Comparison of ENCODE assay signal across 22 cellular contexts in genomic region chr1:213067366-213067765, GRCh38. TPM values are rescaled to one million over a fixed set of nuclear protein-coding genes. Genes with fewer than 3 reads are reported as not detected.
A peak's percentile ranks its signal among the peaks of the same experiment; 100 is the strongest.
DNase-seq lines count a peak whose midpoint lies in the region; ATAC-seq and TF ChIP-seq lines count a peak whose summit lies in the region.
"Had no signal": no experiment of that assay in that cellular context is flagged by ENCODE, and none has a peak within 500 bp of the region (broad histone marks: within the 10 kb centered on the region; RNA-seq: fewer than 3 reads in every experiment).

No MANE protein-coding gene starts in this region.

- intact Hi-C loops in OCI-LY7 (cut with micrococcal nuclease; ENCODE audit: unreplicated experiment): no loop called here

- H2BK12ac ChIP-seq in mesenchymal stem cell (ENCODE audit: low read length in 2 of 2): no peak overlapping the region

- H3K79me1 ChIP-seq in mesenchymal stem cell (replicated peaks; ENCODE audit: low read length, poor library complexity, severe bottlenecking): peaks cover 8% of the 10 kb centered on the region

- H2BK5ac ChIP-seq in mesenchymal stem cell (ENCODE audit: low read depth, low read length, poor library complexity, severe bottlenecking): no peak overlapping the region

- H4K8ac ChIP-seq in mesenchymal stem cell (ENCODE audit: low read length): no peak overlapping the region

- H3K79me2 ChIP-seq in GM23248 (ENCODE audit: insufficient read depth) (peaks cover 97% of the 10 kb centered on the region), OCI-LY7 (ENCODE audit: insufficient read depth, low read depth, low read length) (no peaks in the 10 kb centered on the region)

- H4K20me1 ChIP-seq in GM23248 (ENCODE audit: insufficient read depth): no peaks in the 10 kb centered on the region
- H4K20me1 ChIP-seq in OCI-LY7 (ENCODE audit: insufficient read depth, low read length): no peaks in the 10 kb centered on the region

- H2AK5ac ChIP-seq in mesenchymal stem cell (ENCODE audit: low read length, severe bottlenecking): no peak overlapping the region

- in situ Hi-C loops in GM23248 (cut with MboI): no loop called here

- peaks cover 14% of the 10 kb centered on the region for H3K36me3 Mint-ChIP-seq in T-cell
- H3K36me3 Mint-ChIP-seq: CD4-positive, alpha-beta memory T cell had no signal

- no peak overlapping the region for H3K27ac Mint-ChIP-seq in T-cell
- H3K27ac Mint-ChIP-seq: CD4-positive, alpha-beta memory T cell had no signal

- H3K4ac ChIP-seq in mesenchymal stem cell (ENCODE audit: low read depth in 1 of 2, low read length in 2 of 2): no peak overlapping the region

- H3K27ac ChIP-seq in GM23248: no peak overlapping the region
- no peak overlapping the region for H3K27ac ChIP-seq in mesenchymal stem cell (ENCODE audit: low read length, poor library complexity, severe bottlenecking)
- H3K27ac ChIP-seq in OCI-LY7 (ENCODE audit: low read depth, low read length, poor library complexity, severe bottlenecking): no peak overlapping the region
- H3K27ac ChIP-seq: BLaER1 treated with 17β-estradiol and CSF1 and Interleukin-3, amounts not matched to agents 10 nM and 100 nM had no signal

- H2AFZ ChIP-seq in GM23248 (no peak overlapping the region), mesenchymal stem cell (ENCODE audit: low read depth, low read length) (no peak overlapping the region), OCI-LY7 (ENCODE audit: low read length) (no peak overlapping the region)

- peaks cover 13% of the 10 kb centered on the region; the same call in 1 of the 2 replicates for H3F3A ChIP-seq in GM23248 (ENCODE audit: insufficient read depth)

- H3K9me2 ChIP-seq in GM23248 (ENCODE audit: insufficient read depth) (no peaks in the 10 kb centered on the region), OCI-LY7 (ENCODE audit: insufficient read depth, low read length) (no peaks in the 10 kb centered on the region)
- H3K9me2 ChIP-seq: SK-N-SH had no signal

- H3K4me2 ChIP-seq in GM23248 (ENCODE audit: unreplicated experiment) (no peak overlapping the region), mesenchymal stem cell (ENCODE audit: low read length, poor library complexity, severe bottlenecking) (no peak overlapping the region), OCI-LY7 (ENCODE audit: low read length) (no peak overlapping the region)
- H3K4me2 ChIP-seq: BLaER1 treated with 17β-estradiol and CSF1 and Interleukin-3, amounts not matched to agents 10 nM and 100 nM; SK-N-SH had no signal

- no peak overlapping the region for H3K4me3 ChIP-seq in GM23248
- no peak overlapping the region for H3K4me3 ChIP-seq in fibroblast of pulmonary artery (replicated peaks; ENCODE audit: low read depth, low read length)
- H3K4me3 ChIP-seq in mesenchymal stem cell (ENCODE audit: insufficient read depth in 1 of 2, low read depth in 1 of 2, low read length in 2 of 2): no peak overlapping the region
- no peak overlapping the region for H3K4me3 ChIP-seq in OCI-LY7 (ENCODE audit: low read depth, low read length, poor library complexity, severe bottlenecking)
- H3K4me3 ChIP-seq: BLaER1 treated with 17β-estradiol and CSF1 and Interleukin-3, amounts not matched to agents 10 nM and 100 nM had no signal

- peaks cover 10% of the 10 kb centered on the region for H3K4me1 ChIP-seq in GM23248 (ENCODE audit: insufficient read depth)
- no peaks in the 10 kb centered on the region for H3K4me1 ChIP-seq in mesenchymal stem cell (ENCODE audit: control insufficient read depth, insufficient read depth, low read depth, low read length)
- H3K4me1 ChIP-seq in OCI-LY7 (ENCODE audit: insufficient read depth, low read length, poor library complexity, severe bottlenecking): peaks cover 5% of the 10 kb centered on the region

- WGBS in GM23248 (ENCODE audit: low coverage in 1 of 2, low lambda C conversion rate in 2 of 2, missing lambda C conversion rate in 2 of 2), 2 experiments: 55 to 58% methylated on average over 1 of the region's 1 CpG
- WGBS in mesenchymal stem cell: 100% methylated on average over 1 of the region's 1 CpG

- H3K36me3 ChIP-seq in GM23248 (ENCODE audit: low read depth) (no peaks in the 10 kb centered on the region), mesenchymal stem cell (ENCODE audit: control insufficient read depth in 1 of 2, insufficient read depth in 2 of 2, low read depth in 1 of 2, low read length in 2 of 2) (no peaks in the 10 kb centered on the region), OCI-LY7 (ENCODE audit: insufficient read depth, low read length) (no peaks in the 10 kb centered on the region)

- TF ChIP-seq CTCF in fibroblast of pulmonary artery (IDR thresholded peaks at IDR 0.05; ENCODE audit: low read length, missing control alignments): no peak
- no peak for TF ChIP-seq CTCF in OCI-LY7 (conservative IDR thresholded peaks at IDR 0.05; ENCODE audit: low read length)

- H2BK15ac ChIP-seq in mesenchymal stem cell (ENCODE audit: low read depth, poor library complexity, severe bottlenecking): no peak overlapping the region

- DNase-seq in GM23248: peak; percentile 34
- peak; percentile 55 for DNase-seq in OCI-M1 (lab: John Stamatoyannopoulos, UW)
- DNase-seq in fibroblast of pulmonary artery (ENCODE audit: low read depth): peak; percentile 23
- DNase-seq in mesenchymal stem cell: peak; percentile 10
- DNase-seq in T-cell: no peak
- no peak for DNase-seq in OCI-LY7 (ENCODE audit: low spot score)
- no peak for DNase-seq in activated naive CD4-positive, alpha-beta T cell treated with Interleukin-2 at 50 U/mL for 16 hours
- no peak for DNase-seq in activated CD4-positive, CD25-positive, alpha-beta regulatory T cell (lab: John Stamatoyannopoulos, UW)
- DNase-seq: Caco-2; CD4-positive, alpha-beta memory T cell; GF-D8; Karpas-422; NCI-H1092 treated with DMSO at 0.1 percent for 48 hours; NCI-H1436 treated with DMSO at 0.1 percent for 48 hours; NCI-H187 treated with DMSO at 0.1 percent for 48 hours; NCI-H446 treated with DMSO at 0.1 percent for 48 hours; NCI-H526; NCI-H82; PC-3; SK-N-SH; SW 1271 had no signal

- H3K9me3 Mint-ChIP-seq in T-cell: no peaks in the 10 kb centered on the region
- H3K9me3 Mint-ChIP-seq: CD4-positive, alpha-beta memory T cell had no signal

- POLR2A ChIA-PET in T-cell (lab: Charles Lee) (no interaction called here), OCI-LY7 (lab: Charles Lee) (interaction anchor here (0.6 to 1.2 kb wide), 2 partner anchors 13 to 27 kb away, joined by 4 to 7 read pairs; no protein-coding TSS in a partner anchor)

- no peaks in the 10 kb centered on the region for H3K27me3 Mint-ChIP-seq in T-cell
- H3K27me3 Mint-ChIP-seq: CD4-positive, alpha-beta memory T cell had no signal

- H3K27me3 ChIP-seq in GM23248 (replicated peaks; ENCODE audit: insufficient read depth): no peaks in the 10 kb centered on the region
- no peaks in the 10 kb centered on the region for H3K27me3 ChIP-seq in mesenchymal stem cell (ENCODE audit: control insufficient read depth in 1 of 2, insufficient read depth in 1 of 2, low read length in 2 of 2)
- H3K27me3 ChIP-seq: BLaER1 treated with 17β-estradiol and CSF1 and Interleukin-3, amounts not matched to agents 10 nM and 100 nM had no signal

- H3K4me1 Mint-ChIP-seq in T-cell: peaks cover 5 to 22% (median 12%) of the 10 kb centered on the region in 3 donors

- no peaks in the 10 kb centered on the region for H3K9me3 ChIP-seq in GM23248 (ENCODE audit: low read depth)
- no peaks in the 10 kb centered on the region for H3K9me3 ChIP-seq in mesenchymal stem cell (ENCODE audit: control insufficient read depth, low read length)
- H3K9me3 ChIP-seq in OCI-LY7 (ENCODE audit: low read length): no peaks in the 10 kb centered on the region
- H3K9me3 ChIP-seq: BLaER1 treated with 17β-estradiol and CSF1 and Interleukin-3, amounts not matched to agents 10 nM and 100 nM; Caco-2; SK-N-SH had no signal

- no peak overlapping the region for H2BK120ac ChIP-seq in mesenchymal stem cell (ENCODE audit: low read depth, low read length)

- H3K9ac ChIP-seq in GM23248 (no peak overlapping the region), mesenchymal stem cell (ENCODE audit: low read length) (no peak overlapping the region)
- H3K9ac ChIP-seq: BLaER1 treated with 17β-estradiol and CSF1 and Interleukin-3, amounts not matched to agents 10 nM and 100 nM; SK-N-SH had no signal

- no peak overlapping the region for H3K4me3 Mint-ChIP-seq in T-cell
- H3K4me3 Mint-ChIP-seq: CD4-positive, alpha-beta memory T cell had no signal

- CTCF ChIA-PET in T-cell (lab: Charles Lee): no interaction called here
- CTCF ChIA-PET in OCI-LY7 (lab: Charles Lee; ENCODE audit: unreplicated experiment): no interaction called here

- no peak for ATAC-seq in T-cell (replicated peaks in 1 of 4)
- ATAC-seq: PC-3 had no signal

- no peak overlapping the region for H3K18ac ChIP-seq in mesenchymal stem cell (ENCODE audit: low read depth in 1 of 2, low read length in 2 of 2)

- H3K14ac ChIP-seq in mesenchymal stem cell (ENCODE audit: low read length in 2 of 2): no peak overlapping the region

- no peak overlapping the region for H3K23ac ChIP-seq in mesenchymal stem cell (ENCODE audit: low read length in 2 of 2)

- H4K91ac ChIP-seq in mesenchymal stem cell (ENCODE audit: low read length): no peak overlapping the region

- no TSS peak for BruUV-seq in OCI-LY7 (replicated peaks; lab: Mats Ljungman, UMichigan)

RNA-seq across cellular contexts. Expression of gene RPS6KC1, which starts 16.3 kb away (rescaled TPM):
- total RNA-seq in GM23248 (2014; rRNA removed; shearing (Covaris generic)): 16.4 and 27.2 TPM in 2 replicates
- polyA plus RNA-seq in GM23248 (2016; fragmentation: Nextera tagmentation; extraction: Ambion mirVana): 16.8 and 18.9 TPM in 2 replicates
- 10.5 TPM for polyA plus RNA-seq in mesenchymal stem cell (2013, experiment 1 of 2)
- 11.0 TPM for polyA plus RNA-seq in mesenchymal stem cell (2013, experiment 2 of 2)
- total RNA-seq in T-cell (10 to 100 TPM; 11.0 to 12.8 (median 11.7) TPM), OCI-LY7 (2022) (7.4 and 9.4 TPM in 2 replicates)
- total RNA-seq in OCI-LY7 (2014; rRNA removed; shearing (Covaris generic)): 5.9 and 10.7 TPM in 2 replicates

RNA-seq across cellular contexts. Expression of gene ANGEL2, which starts 51.7 kb away (rescaled TPM):
- total RNA-seq in GM23248 (2014; rRNA removed; shearing (Covaris generic)): 28.5 and 39.2 TPM in 2 replicates
- polyA plus RNA-seq in GM23248 (2016; fragmentation: Nextera tagmentation; extraction: Ambion mirVana): 19.7 and 22.5 TPM in 2 replicates
- polyA plus RNA-seq in mesenchymal stem cell (2013, experiment 1 of 2): 13.6 TPM
- 15.4 TPM for polyA plus RNA-seq in mesenchymal stem cell (2013, experiment 2 of 2)
- 10 to 100 TPM; 58.2 to 73.8 (median 67.1) TPM for total RNA-seq in T-cell
- 24.1 and 40.1 TPM in 2 replicates for total RNA-seq in OCI-LY7 (2014; rRNA removed; shearing (Covaris generic))
- total RNA-seq in OCI-LY7 (2022): 42.7 and 50.8 TPM in 2 replicates

Comparison
In these comparisons a context has a peak if more than half of its experiments do, and no peak if none do; other contexts are left out.
1. DNase-seq: peak in GM23248 (single experiment), OCI-M1 (single experiment), fibroblast of pulmonary artery (single experiment) and mesenchymal stem cell (single experiment); none in T-cell (0 of 34), OCI-LY7 (single experiment), activated naive CD4-positive, alpha-beta T cell treated with Interleukin-2 at 50 U/mL for 16 hours (single experiment) and activated CD4-positive, CD25-positive, alpha-beta regulatory T cell (0 of 4).